11 cellular contexts compared by ENCODE assay signal in the genomic region with DNA sequence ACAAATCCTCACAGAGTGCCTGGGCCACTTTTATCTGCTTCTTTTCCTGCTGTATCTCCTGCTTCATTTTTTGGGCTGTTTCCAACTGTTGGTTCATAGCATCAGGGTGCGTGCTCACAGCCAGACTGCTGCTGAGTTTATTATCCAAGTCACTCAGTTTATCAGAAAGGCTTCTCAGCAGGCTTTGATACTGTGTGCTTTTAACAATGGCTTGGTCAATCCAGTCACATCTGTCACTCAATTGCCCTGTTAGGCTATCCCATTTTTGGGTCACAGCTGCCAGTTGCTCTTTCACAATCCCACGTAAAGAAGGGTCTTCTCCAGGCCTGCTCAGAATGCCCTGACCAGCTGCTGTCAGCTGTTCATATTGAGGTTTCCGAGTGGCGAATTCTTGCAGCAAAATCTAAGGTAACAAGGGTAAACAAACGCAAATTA.
DNase-seq lines count a peak whose midpoint lies in the region; ATAC-seq and TF ChIP-seq lines count a peak whose summit lies in the region.
"Had no signal": no experiment of that assay in that cellular context is flagged by ENCODE, and none has a peak within 500 bp of the region (broad histone marks: within the 10 kb centered on the region; RNA-seq: fewer than 3 reads in every experiment).

No MANE protein-coding gene starts in this region.

- intact Hi-C loops in Caco-2 (cut with micrococcal nuclease; ENCODE audit: unreplicated experiment): no loop called here

- BruUV-seq in Caco-2 (replicated peaks; lab: Mats Ljungman, UMichigan): no TSS peak

- ATAC-seq in HG02623 (IDR thresholded peaks at IDR 0.05; ENCODE audit: unreplicated experiment): no peak
- ATAC-seq: activated CD4-positive, CD25-positive, alpha-beta regulatory T cell treated with anti-CD3 and anti-CD28 coated beads, Interleukin-2, amount 50 U/mL, for 24 hours had no signal

- POLR2A ChIA-PET in Caco-2 (lab: Charles Lee): no interaction called here

- H3K27ac Mint-ChIP-seq in Caco-2 (ENCODE audit: unreplicated experiment): peak overlapping the region; percentile 45
- no peak overlapping the region for H3K27ac Mint-ChIP-seq in endothelial cell (ENCODE audit: unreplicated experiment)
- peak overlapping the region; percentile 73 for H3K27ac Mint-ChIP-seq in nephron progenitor cell
- H3K27ac Mint-ChIP-seq: CD4-positive, CD25-positive, alpha-beta regulatory T cell had no signal

- CTCF ChIA-PET in Caco-2 (lab: Charles Lee): no interaction called here

- H3K36me3 Mint-ChIP-seq in Caco-2 (ENCODE audit: insufficient read depth, unreplicated experiment): no peaks in the 10 kb centered on the region
- peaks cover 27% of the 10 kb centered on the region for H3K36me3 Mint-ChIP-seq in endothelial cell (ENCODE audit: low read depth, unreplicated experiment)
- H3K36me3 Mint-ChIP-seq in nephron progenitor cell (ENCODE audit: low read depth): peaks cover 14% of the 10 kb centered on the region
- H3K36me3 Mint-ChIP-seq: CD4-positive, CD25-positive, alpha-beta regulatory T cell had no signal

- H3K4me1 ChIP-seq in Caco-2: no peaks in the 10 kb centered on the region; the same call in 1 of the 2 replicates

- DNase-seq in Caco-2 (no peak), NCI-H524 (lab: John Stamatoyannopoulos, UW) (peak; percentile 88 to 95), endothelial cell (ENCODE audit: low spot score) (no peak), nephron progenitor cell (no peak), MV-4-11 (lab: John Stamatoyannopoulos, UW) (no peak), D341Med (ENCODE audit: low spot score) (no peak)
- DNase-seq in stimulated activated CD8-positive, alpha-beta memory T cell treated with anti-CD3 and anti-CD28 coated beads, Interleukin-4, amount 100 ng/mL, for 48 hours: no peak
- DNase-seq: CD4-positive, CD25-positive, alpha-beta regulatory T cell; NCI-H187 treated with DMSO at 0.1 percent for 48 hours had no signal

- H3K27me3 Mint-ChIP-seq in Caco-2 (ENCODE audit: insufficient read depth, unreplicated experiment): no peaks in the 10 kb centered on the region
- peaks cover 3% of the 10 kb centered on the region for H3K27me3 Mint-ChIP-seq in endothelial cell (ENCODE audit: unreplicated experiment)
- H3K27me3 Mint-ChIP-seq in nephron progenitor cell (ENCODE audit: low read depth, poor library complexity): no peaks in the 10 kb centered on the region
- H3K27me3 Mint-ChIP-seq: CD4-positive, CD25-positive, alpha-beta regulatory T cell had no signal

- no peaks in the 10 kb centered on the region for H3K36me3 ChIP-seq in Caco-2 (ENCODE audit: control insufficient read depth, insufficient read depth, low read length)

- TF ChIP-seq CTCF in Caco-2 (IDR thresholded peaks at IDR 0.05; ENCODE audit: insufficient read depth in 1 of 2, low read depth in 1 of 2, low read length in 1 of 2, severe bottlenecking in 1 of 2, unreplicated experiment in 1 of 2) (no peak), endothelial cell (IDR thresholded peaks at IDR 0.05; ENCODE audit: unreplicated experiment) (no peak), nephron progenitor cell (IDR thresholded peaks at IDR 0.05) (no peak)

- H3K27me3 ChIP-seq in Caco-2 (replicated peaks; ENCODE audit: control insufficient read depth, insufficient read depth, low read length): no peaks in the 10 kb centered on the region

- no peaks in the 10 kb centered on the region for H3K9me3 Mint-ChIP-seq in Caco-2 (ENCODE audit: unreplicated experiment)
- no peaks in the 10 kb centered on the region for H3K9me3 Mint-ChIP-seq in endothelial cell (ENCODE audit: unreplicated experiment)
- H3K9me3 Mint-ChIP-seq in nephron progenitor cell: no peaks in the 10 kb centered on the region

- H3K9me3 ChIP-seq in Caco-2: no peaks in the 10 kb centered on the region

- H3K4me3 Mint-ChIP-seq in Caco-2 (ENCODE audit: unreplicated experiment) (no peak overlapping the region), endothelial cell (ENCODE audit: unreplicated experiment) (peak overlapping the region; percentile 2), nephron progenitor cell (no peak overlapping the region)
- H3K4me3 Mint-ChIP-seq: CD4-positive, CD25-positive, alpha-beta regulatory T cell had no signal

- peaks cover 7% of the 10 kb centered on the region for H3K4me1 Mint-ChIP-seq in Caco-2 (ENCODE audit: low read depth, unreplicated experiment)
- no peaks in the 10 kb centered on the region for H3K4me1 Mint-ChIP-seq in endothelial cell (ENCODE audit: unreplicated experiment)
- peaks cover 15% of the 10 kb centered on the region for H3K4me1 Mint-ChIP-seq in nephron progenitor cell

- no peak overlapping the region for H3K4me3 ChIP-seq in Caco-2 (ENCODE audit: low read depth, low read length)

Comparison
In these comparisons a context has a peak if more than half of its experiments do, and no peak if none do; other contexts are left out.
1. DNase-seq: peak in NCI-H524 (2 of 2); none in Caco-2 (0 of 2), endothelial cell (single experiment), nephron progenitor cell (single experiment), MV-4-11 (single experiment), stimulated activated CD8-positive, alpha-beta memory T cell treated with anti-CD3 and anti-CD28 coated beads, Interleukin-4, amount 100 ng/mL, for 48 hours (single experiment) and D341Med (single experiment).